6 cellular contexts compared by ENCODE assay signal in the genomic region with DNA sequence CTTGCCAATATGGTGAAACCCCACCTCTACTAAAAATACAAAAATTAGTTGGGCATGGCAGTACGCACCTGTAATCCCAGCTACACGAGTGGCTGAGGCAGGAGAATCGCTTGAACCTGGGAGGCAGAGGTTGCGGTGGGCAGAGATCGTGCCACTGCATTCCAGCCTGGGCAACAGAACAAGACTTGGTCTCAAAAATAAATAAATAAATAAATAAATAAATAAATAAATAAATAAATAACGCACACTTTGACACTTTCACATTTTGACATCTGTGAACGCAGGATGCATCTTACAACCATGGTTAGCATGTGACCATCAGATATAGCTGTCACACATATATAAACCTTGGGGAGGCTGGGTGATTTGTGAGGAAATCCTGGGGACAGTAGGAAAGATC. TPM values are rescaled to one million over a fixed set of nuclear protein-coding genes. Genes with fewer than 3 reads are reported as not detected.
A peak's percentile ranks its signal among the peaks of the same experiment; 100 is the strongest.
DNase-seq lines count a peak whose midpoint lies in the region; ATAC-seq, FAIRE-seq and TF ChIP-seq lines count a peak whose summit lies in the region.
"Not testable (repeated sequence)": the region's sequence is repeated elsewhere in the genome, so short reads cannot be mapped to it uniquely, and the experiment has no call there.

No MANE protein-coding gene starts in this region.

- in situ Hi-C loops in K562 (cut with MboI): not testable (repeated sequence)

- H3K36me3 ChIP-seq in ES-I3 (ENCODE audit: insufficient read depth, low read length); HUES48 (ENCODE audit: control insufficient read depth, insufficient read depth, low read length); K562 (ENCODE audit: control insufficient read depth, insufficient read depth, low read length); iPS-15b (ENCODE audit: control insufficient read depth, insufficient read depth, low read length): not testable (repeated sequence)

- not testable (repeated sequence) for H3K27ac ChIP-seq in HUES48 (ENCODE audit: low read depth, low read length); K562 (ENCODE audit: extremely low read depth, low read depth, low read length)

- intact Hi-C loops in K562 (cut with micrococcal nuclease); sciatic nerve (cut with DNase I): not testable (repeated sequence)

- FAIRE-seq in K562 (lab: Jason Lieb, UNC): not testable (repeated sequence)

- not testable (repeated sequence) for TF ChIP-seq RAD21 in K562 (CRISPR knock-in tag; conservative IDR thresholded peaks at IDR 0.05 in 1 of 2, IDR thresholded peaks at IDR 0.05 in 1 of 2)

- not testable (repeated sequence) for H3K9me3 ChIP-seq in ES-I3 (ENCODE audit: control insufficient read depth, insufficient read depth, low read length); HUES48 (ENCODE audit: control insufficient read depth, insufficient read depth, low read length); K562 (replicated peaks; ENCODE audit: control insufficient read depth, insufficient read depth, low read depth, low read length); iPS-15b (ENCODE audit: control insufficient read depth, insufficient read depth, low read length)

- not testable (repeated sequence) for ATAC-seq in K562, sciatic nerve

- BruUV-seq in K562 (replicated peaks; lab: Mats Ljungman, UMichigan): not testable (repeated sequence)

- TF ChIP-seq POLR2A in K562 (conservative IDR thresholded peaks at IDR 0.05): not testable (repeated sequence)

- 0 out of 2 replicates have a peak overlapping the region, but pooled peaks have one; percentile 17 for H3K9ac ChIP-seq in ES-I3 (ENCODE audit: low read depth, low read length)
- H3K9ac ChIP-seq in HUES48 (ENCODE audit: low read depth, low read length); K562 (ENCODE audit: insufficient read depth in 1 of 2, low read depth in 2 of 2, low read length in 2 of 2); iPS-15b (ENCODE audit: low read depth, low read length): not testable (repeated sequence)

- POLR2A ChIA-PET in K562 (lab: Yijun Ruan, JAX): interaction anchor here (0.6 kb wide), 1 partner anchor 229 kb away, joined by 3 read pairs; no protein-coding TSS in a partner anchor

- not testable (repeated sequence) for H2AFZ ChIP-seq in K562 (ENCODE audit: low read depth, low read length)

- not testable (repeated sequence) for H3K79me2 ChIP-seq in K562 (ENCODE audit: control insufficient read depth, insufficient read depth, low read length)

- not testable (repeated sequence) for H3K27me3 ChIP-seq in HUES48 (ENCODE audit: control insufficient read depth, insufficient read depth, low read length); iPS-15b (ENCODE audit: control insufficient read depth, insufficient read depth, low read length)
- peaks cover 39 to 65% of the 10 kb centered on the region in 2 experiments for H3K27me3 ChIP-seq in K562 (ENCODE audit: control insufficient read depth in 2 of 2, insufficient read depth in 2 of 2, low read length in 2 of 2)

- TF ChIP-seq CTCF in K562 (IDR thresholded peaks at IDR 0.05 in 2 of 3, conservative IDR thresholded peaks at IDR 0.05 in 1 of 3; ENCODE audit: insufficient read depth in 2 of 3, low read depth in 1 of 3, low read length in 3 of 3): not testable (repeated sequence)

- not testable (repeated sequence) for H3K9me1 ChIP-seq in K562 (ENCODE audit: control insufficient read depth, insufficient read depth, low read length)

- H3K4me1 ChIP-seq in ES-I3 (ENCODE audit: insufficient read depth, low read length); HUES48 (ENCODE audit: control insufficient read depth, insufficient read depth, low read length); iPS-15b (ENCODE audit: control insufficient read depth, insufficient read depth, low read length): not testable (repeated sequence)
- H3K4me1 ChIP-seq in K562 (replicated peaks in 1 of 2; ENCODE audit: control insufficient read depth in 2 of 2, insufficient read depth in 2 of 2, low read length in 2 of 2): peaks cover 0 to 11% of the 10 kb centered on the region in 2 experiments; a peak in 1 of 5 replicates

- H3K4me3 ChIP-seq in HUES48 (ENCODE audit: low read depth, low read length) (peak overlapping the region; percentile 57; the same call in 1 of the 2 replicates), iPS-15b (ENCODE audit: low read depth, low read length) (peak overlapping the region; percentile 55)
- H3K4me3 ChIP-seq in K562: not testable (repeated sequence)

- TF ChIP-seq EP300 in K562 (IDR thresholded peaks at IDR 0.05; ENCODE audit: low read length): not testable (repeated sequence)

- CTCF ChIA-PET in K562 (lab: Yijun Ruan, JAX; ENCODE audit: low intra/inter-chr PET ratio): not testable (repeated sequence)

- WGBS in K562 (ENCODE audit: insufficient coverage, low coverage, missing lambda C conversion rate): 8% methylated on average over 7 of the region's 7 CpGs

- H3K4me2 ChIP-seq in K562 (ENCODE audit: insufficient read depth, low read length): not testable (repeated sequence)

- H4K20me1 ChIP-seq in K562 (replicated peaks; ENCODE audit: control insufficient read depth, insufficient read depth, low read length): not testable (repeated sequence)

- DNase-seq in K562 (ENCODE audit: extremely low read depth in 1 of 4, low spot score in 3 of 4): not testable (repeated sequence)
- peak; percentile 26 for DNase-seq in mesenteric fat pad (ENCODE audit: low spot score)
- peak; percentile 1 for DNase-seq in sciatic nerve (ENCODE audit: low spot score)

TF ChIP-seq in K562, 482 proteins besides CTCF, POLR2A, EP300 and RAD21:
- not testable (repeated sequence) for TF ChIP-seq PBX2 (CRISPR knock-in tag; IDR thresholded peaks at IDR 0.05; ENCODE audit: low read depth)
- TF ChIP-seq PBX2 (tag; conservative IDR thresholded peaks at IDR 0.05; ENCODE audit: low read depth): 0 out of 2 replicates have a peak, but pooled peaks have one; percentile 13
TF ChIP-seq in K562: peak in this region for 1; not testable (repeated sequence) for 481.

RNA-seq across cellular contexts. Expression of gene IREB2, which starts 33.2 kb away (rescaled TPM):
- 54.9 and 123 TPM in 2 replicates for total RNA-seq in K562 (2011; cell fraction: chromatin; rRNA removed; ENCODE audit: low replicate concordance)
- total RNA-seq in K562 (2011; cell fraction: nucleolus; rRNA removed): 23.8 and 30.0 TPM in 2 replicates
- 48.5 and 72.4 TPM in 2 replicates for total RNA-seq in K562 (2011; cell fraction: nucleoplasm; rRNA removed)
- total RNA-seq in K562 (2014; rRNA removed) (16.8 and 17.1 TPM in 2 replicates), K562 (2014; rRNA removed; fragmentation: Illumina TruSeq; extraction: Trizol) (37.7 and 48.0 TPM in 2 replicates), K562 (2015; rRNA removed; fragmentation: Illumina TruSeq; extraction: Trizol) (30.8 and 34.0 TPM in 2 replicates), K562 (2021) (56.6 and 61.7 TPM in 2 replicates), mesenteric fat pad (57.1 TPM), sciatic nerve (65.0 TPM)
- polyA plus RNA-seq in K562 (2011; rRNA removed) (51.5 and 59.1 TPM in 2 replicates), K562 (2014; fragmentation: Illumina TruSeq; extraction: Trizol) (45.4 and 53.2 TPM in 2 replicates), K562 (2014; fragmentation: Nextera tagmentation; extraction: Ambion mirVana) (10 to 100 TPM; 18.0 to 21.4 TPM), K562 (2014; rRNA removed) (24.1 and 25.4 TPM in 2 replicates)
- 13.6 and 22.2 TPM in 2 replicates for polyA plus RNA-seq in K562 (2011; cell fraction: cytosol; rRNA removed)
- polyA plus RNA-seq in K562 (2011; cell fraction: nucleus; rRNA removed): 19.4 and 22.1 TPM in 2 replicates
- 26.6 and 30.9 TPM in 2 replicates for polyA plus RNA-seq in K562 (2012)
- polyA minus RNA-seq in K562 (2011; rRNA and poly(A)+ RNA removed): 106 and 117 TPM in 2 replicates
- 41.6 and 62.7 TPM in 2 replicates for polyA minus RNA-seq in K562 (2011; cell fraction: cytosol; rRNA and poly(A)+ RNA removed)
- polyA minus RNA-seq in K562 (2011; cell fraction: nucleus; rRNA and poly(A)+ RNA removed): 31.2 and 42.7 TPM in 2 replicates
